In genomic region chr1:66968574-66968973, GRCh38 we compare ENCODE assay signal across 26 cellular contexts. TPM values are rescaled to one million over a fixed set of nuclear protein-coding genes. Genes with fewer than 3 reads are reported as not detected.
"Had no signal": no experiment of that assay in that cellular context is flagged by ENCODE, and none has a peak within 500 bp of the region (broad histone marks: within the 10 kb centered on the region; RNA-seq: fewer than 3 reads in every experiment).

No MANE protein-coding gene starts in this region.

- H3K4me1 Mint-ChIP-seq: brain had no signal

- ATAC-seq: activated naive CD4-positive, alpha-beta T cell treated with anti-CD3 and anti-CD28 coated beads, Interleukin-2, amount 50 U/mL, for 72 hours; gastrocnemius medialis; left ventricle myocardium superior; psoas muscle; stimulated activated effector memory CD8-positive, alpha-beta T cell treated with anti-CD3 and anti-CD28 coated beads, Interleukin-12 subunit alpha, Interleukin-12 subunit beta, amount 100 ng/mL, for 72 hours had no signal

- H3K4me1 ChIP-seq: ascending aorta, gastrocnemius medialis, parathyroid adenoma, psoas muscle, uterus had no signal

- H3K27me3 ChIP-seq: ascending aorta, cardiac muscle cell, esophagus muscularis mucosa, gastrocnemius medialis, sigmoid colon, uterus had no signal

- H3K27ac Mint-ChIP-seq: brain; stimulated activated effector memory CD8-positive, alpha-beta T cell treated with anti-CD3 and anti-CD28 coated beads, Interleukin-12 subunit alpha, Interleukin-12 subunit beta, amount 100 ng/mL, for 72 hours; T-helper 1 cell treated with Interleukin-12 subunit alpha and Interleukin-12 subunit beta and Interleukin-4 antibody, amounts not matched to agents 30 μg/mL and 1 μg/mL, for 36 hours; type B pancreatic cell had no signal

- H3K9me3 ChIP-seq: ascending aorta, esophagus muscularis mucosa, gastrocnemius medialis, psoas muscle, sigmoid colon, thoracic aorta, uterus had no signal

- H3K4me3 Mint-ChIP-seq: activated CD4-positive, alpha-beta T cell treated with anti-CD3 and anti-CD28 coated beads, Interleukin-2, amount 10 ng/mL, durations not matched to agents 7 days and 5 days; brain; stimulated activated effector memory CD8-positive, alpha-beta T cell treated with anti-CD3 and anti-CD28 coated beads, Interleukin-12 subunit alpha, Interleukin-12 subunit beta, amount 100 ng/mL, for 72 hours; stimulated activated naive CD8-positive, alpha-beta T cell treated with anti-CD3 and anti-CD28 coated beads, Interleukin-15, Interleukin-2, amounts not matched to agents 100 ng/mL and 50 ng/mL, for 24 hours; T-helper 1 cell treated with Interleukin-12 subunit alpha and Interleukin-12 subunit beta and Interleukin-4 antibody, amounts not matched to agents 30 μg/mL and 1 μg/mL, for 36 hours; type B pancreatic cell had no signal

- H3K27me3 Mint-ChIP-seq: activated CD4-positive, alpha-beta T cell treated with anti-CD3 and anti-CD28 coated beads, Interleukin-2, amount 10 ng/mL, durations not matched to agents 7 days and 5 days; brain; stimulated activated naive CD8-positive, alpha-beta T cell treated with anti-CD3 and anti-CD28 coated beads, Interleukin-15, Interleukin-2, amounts not matched to agents 100 ng/mL and 50 ng/mL, for 24 hours; type B pancreatic cell had no signal

- H3K27ac ChIP-seq: ascending aorta, cardiac muscle cell, esophagus muscularis mucosa, gastrocnemius medialis, parathyroid adenoma, psoas muscle, sigmoid colon, thoracic aorta, uterus had no signal

- H3K36me3 ChIP-seq: uterus had no signal

- H3K4me3 ChIP-seq: ascending aorta, cardiac muscle cell, esophagus muscularis mucosa, gastrocnemius medialis, psoas muscle, sigmoid colon, thoracic aorta, uterus had no signal

- DNase-seq: activated CD4-positive, alpha-beta T cell treated with anti-CD3 and anti-CD28 coated beads, Interleukin-2, amount 10 ng/mL, durations not matched to agents 7 days and 5 days; activated CD4-positive, CD25-positive, alpha-beta regulatory T cell treated with anti-CD3 and anti-CD28 coated beads, Interleukin-2, amount 50 U/mL, for 72 hours; activated CD8-positive, alpha-beta memory T cell treated with anti-CD3 and anti-CD28 coated beads for 24 hours; activated gamma-delta T cell treated with Interleukin-2 at 50 U/mL for 16 hours; activated T-cell treated with anti-CD3 and anti-CD28 coated beads, Interleukin-2, amount 50 U/mL, for 1 hour; gastrocnemius medialis; glutamatergic neuron; islet precursor cell; left ventricle myocardium superior; psoas muscle; sigmoid colon; small intestine; stimulated activated CD4-positive, alpha-beta T cell treated with anti-CD3 and anti-CD28 coated beads, Interleukin-4, amount 100 ng/mL, for 24 hours; T1000; uterus had no signal

- FAIRE-seq: small intestine had no signal

RNA-seq across cellular contexts. Expression of gene DNAI4, which starts 43.9 kb away (rescaled TPM):
- total RNA-seq: ascending aorta had no signal
